1 cellular context compared by ENCODE assay signal in the genomic region with DNA sequence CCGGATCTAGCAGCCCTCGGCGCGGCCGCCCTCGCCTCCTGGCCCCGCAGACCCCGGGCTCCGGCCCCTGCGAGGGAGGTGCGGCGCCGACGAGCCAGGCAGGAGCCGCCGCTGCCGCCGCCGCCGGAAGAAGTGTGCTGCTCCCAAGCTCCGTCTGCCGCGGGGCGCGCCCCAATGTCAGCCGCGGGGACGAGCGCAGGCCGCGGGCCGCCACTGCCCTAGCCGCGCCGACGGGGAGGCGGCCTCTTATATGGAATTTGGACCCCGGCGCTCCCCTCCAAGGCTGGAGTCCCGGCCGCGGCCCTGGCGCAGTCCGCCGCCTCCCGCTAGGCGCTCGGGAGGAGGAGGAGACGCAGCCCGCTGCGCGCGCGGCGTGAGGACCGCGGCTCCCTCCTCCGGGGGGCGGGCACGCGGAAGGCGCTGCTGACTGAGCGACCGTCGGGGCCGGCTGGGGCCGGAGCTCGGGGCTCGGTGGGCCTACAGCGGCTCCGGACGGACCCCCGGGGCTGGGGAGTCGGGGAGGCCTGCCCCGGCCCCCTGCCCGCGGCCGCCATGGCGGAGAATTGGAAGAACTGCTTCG.
TF ChIP-seq lines count a peak whose summit lies in the region.

A gene with protein sequence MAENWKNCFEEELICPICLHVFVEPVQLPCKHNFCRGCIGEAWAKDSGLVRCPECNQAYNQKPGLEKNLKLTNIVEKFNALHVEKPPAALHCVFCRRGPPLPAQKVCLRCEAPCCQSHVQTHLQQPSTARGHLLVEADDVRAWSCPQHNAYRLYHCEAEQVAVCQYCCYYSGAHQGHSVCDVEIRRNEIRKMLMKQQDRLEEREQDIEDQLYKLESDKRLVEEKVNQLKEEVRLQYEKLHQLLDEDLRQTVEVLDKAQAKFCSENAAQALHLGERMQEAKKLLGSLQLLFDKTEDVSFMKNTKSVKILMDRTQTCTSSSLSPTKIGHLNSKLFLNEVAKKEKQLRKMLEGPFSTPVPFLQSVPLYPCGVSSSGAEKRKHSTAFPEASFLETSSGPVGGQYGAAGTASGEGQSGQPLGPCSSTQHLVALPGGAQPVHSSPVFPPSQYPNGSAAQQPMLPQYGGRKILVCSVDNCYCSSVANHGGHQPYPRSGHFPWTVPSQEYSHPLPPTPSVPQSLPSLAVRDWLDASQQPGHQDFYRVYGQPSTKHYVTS (plus strand): TSS at position 414 of the 580 bp plus-strand sequence. CDS start 139 bp downstream, at position 553.

TF ChIP-seq in HepG2, 621 proteins besides CTCF, POLR2A, EP300 and RAD21 (continued from another document):
- TF ChIP-seq, protein P1, sequence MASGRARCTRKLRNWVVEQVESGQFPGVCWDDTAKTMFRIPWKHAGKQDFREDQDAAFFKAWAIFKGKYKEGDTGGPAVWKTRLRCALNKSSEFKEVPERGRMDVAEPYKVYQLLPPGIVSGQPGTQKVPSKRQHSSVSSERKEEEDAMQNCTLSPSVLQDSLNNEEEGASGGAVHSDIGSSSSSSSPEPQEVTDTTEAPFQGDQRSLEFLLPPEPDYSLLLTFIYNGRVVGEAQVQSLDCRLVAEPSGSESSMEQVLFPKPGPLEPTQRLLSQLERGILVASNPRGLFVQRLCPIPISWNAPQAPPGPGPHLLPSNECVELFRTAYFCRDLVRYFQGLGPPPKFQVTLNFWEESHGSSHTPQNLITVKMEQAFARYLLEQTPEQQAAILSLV (CRISPR knock-in tag; IDR thresholded peaks at IDR 0.05; ENCODE audit: borderline replicate concordance), result no peak
- TF ChIP-seq AGO2 (optimal IDR thresholded peaks at IDR 0.05; ENCODE audit: low read depth, low read length) (peak; percentile 79), ZNF20 (CRISPR knock-in tag; IDR thresholded peaks at IDR 0.05) (no peak), MYNN (CRISPR knock-in tag; IDR thresholded peaks at IDR 0.05; ENCODE audit: low read depth) (no peak), POLR2AphosphoS5 (IDR thresholded peaks at IDR 0.05; ENCODE audit: low read depth, low read length) (peak; percentile 35; the same call in 1 of the 2 replicates), HNRNPLL (IDR thresholded peaks at IDR 0.05; ENCODE audit: low read depth, low read length, poor library complexity, severe bottlenecking) (peak; percentile 91), HNF4A (CRISPR knock-in tag; IDR thresholded peaks at IDR 0.05) (peak; percentile 52; the same call in 1 of the 2 replicates), RBFOX2 (IDR thresholded peaks at IDR 0.05; ENCODE audit: low read depth, low read length) (peak; percentile 76), RFX3 (CRISPR knock-in tag; IDR thresholded peaks at IDR 0.05) (no peak), ZFY (CRISPR knock-in tag; IDR thresholded peaks at IDR 0.05) (peak; percentile 33; the same call in 1 of the 2 replicates), ZNF768 (CRISPR knock-in tag; IDR thresholded peaks at IDR 0.05) (peak; percentile 44; the same call in 1 of the 2 replicates), MAZ (IDR thresholded peaks at IDR 0.05; ENCODE audit: borderline replicate concordance, low read depth, low read length) (0 out of 2 replicates have a peak, but pooled peaks have one; percentile 15), MAZ (CRISPR knock-in tag; IDR thresholded peaks at IDR 0.05; ENCODE audit: low read depth) (no peak)
- TF ChIP-seq, protein P2, sequence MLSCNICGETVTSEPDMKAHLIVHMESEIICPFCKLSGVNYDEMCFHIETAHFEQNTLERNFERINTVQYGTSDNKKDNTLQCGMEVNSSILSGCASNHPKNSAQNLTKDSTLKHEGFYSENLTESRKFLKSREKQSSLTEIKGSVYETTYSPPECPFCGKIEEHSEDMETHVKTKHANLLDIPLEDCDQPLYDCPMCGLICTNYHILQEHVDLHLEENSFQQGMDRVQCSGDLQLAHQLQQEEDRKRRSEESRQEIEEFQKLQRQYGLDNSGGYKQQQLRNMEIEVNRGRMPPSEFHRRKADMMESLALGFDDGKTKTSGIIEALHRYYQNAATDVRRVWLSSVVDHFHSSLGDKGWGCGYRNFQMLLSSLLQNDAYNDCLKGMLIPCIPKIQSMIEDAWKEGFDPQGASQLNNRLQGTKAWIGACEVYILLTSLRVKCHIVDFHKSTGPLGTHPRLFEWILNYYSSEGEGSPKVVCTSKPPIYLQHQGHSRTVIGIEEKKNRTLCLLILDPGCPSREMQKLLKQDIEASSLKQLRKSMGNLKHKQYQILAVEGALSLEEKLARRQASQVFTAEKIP (CRISPR knock-in tag; IDR thresholded peaks at IDR 0.05; ENCODE audit: borderline replicate concordance), result no peak
- TF ChIP-seq, protein P3, sequence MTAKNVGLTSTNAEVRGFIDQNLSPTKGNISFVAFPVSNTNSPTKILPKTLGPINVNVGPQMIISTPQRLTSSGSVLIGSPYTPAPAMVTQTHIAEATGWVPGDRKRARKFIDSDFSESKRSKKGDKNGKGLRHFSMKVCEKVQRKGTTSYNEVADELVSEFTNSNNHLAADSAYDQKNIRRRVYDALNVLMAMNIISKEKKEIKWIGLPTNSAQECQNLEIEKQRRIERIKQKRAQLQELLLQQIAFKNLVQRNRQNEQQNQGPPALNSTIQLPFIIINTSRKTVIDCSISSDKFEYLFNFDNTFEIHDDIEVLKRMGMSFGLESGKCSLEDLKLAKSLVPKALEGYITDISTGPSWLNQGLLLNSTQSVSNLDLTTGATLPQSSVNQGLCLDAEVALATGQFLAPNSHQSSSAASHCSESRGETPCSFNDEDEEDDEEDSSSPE (CRISPR knock-in tag; IDR thresholded peaks at IDR 0.05), result 0 out of 2 replicates have a peak, but pooled peaks have one; percentile 15
- TF ChIP-seq, protein P4, sequence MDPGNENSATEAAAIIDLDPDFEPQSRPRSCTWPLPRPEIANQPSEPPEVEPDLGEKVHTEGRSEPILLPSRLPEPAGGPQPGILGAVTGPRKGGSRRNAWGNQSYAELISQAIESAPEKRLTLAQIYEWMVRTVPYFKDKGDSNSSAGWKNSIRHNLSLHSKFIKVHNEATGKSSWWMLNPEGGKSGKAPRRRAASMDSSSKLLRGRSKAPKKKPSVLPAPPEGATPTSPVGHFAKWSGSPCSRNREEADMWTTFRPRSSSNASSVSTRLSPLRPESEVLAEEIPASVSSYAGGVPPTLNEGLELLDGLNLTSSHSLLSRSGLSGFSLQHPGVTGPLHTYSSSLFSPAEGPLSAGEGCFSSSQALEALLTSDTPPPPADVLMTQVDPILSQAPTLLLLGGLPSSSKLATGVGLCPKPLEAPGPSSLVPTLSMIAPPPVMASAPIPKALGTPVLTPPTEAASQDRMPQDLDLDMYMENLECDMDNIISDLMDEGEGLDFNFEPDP (CRISPR knock-in tag; conservative IDR thresholded peaks at IDR 0.05), result 0 out of 2 replicates have a peak, but pooled peaks have one; percentile 14
- TF ChIP-seq, protein P5, sequence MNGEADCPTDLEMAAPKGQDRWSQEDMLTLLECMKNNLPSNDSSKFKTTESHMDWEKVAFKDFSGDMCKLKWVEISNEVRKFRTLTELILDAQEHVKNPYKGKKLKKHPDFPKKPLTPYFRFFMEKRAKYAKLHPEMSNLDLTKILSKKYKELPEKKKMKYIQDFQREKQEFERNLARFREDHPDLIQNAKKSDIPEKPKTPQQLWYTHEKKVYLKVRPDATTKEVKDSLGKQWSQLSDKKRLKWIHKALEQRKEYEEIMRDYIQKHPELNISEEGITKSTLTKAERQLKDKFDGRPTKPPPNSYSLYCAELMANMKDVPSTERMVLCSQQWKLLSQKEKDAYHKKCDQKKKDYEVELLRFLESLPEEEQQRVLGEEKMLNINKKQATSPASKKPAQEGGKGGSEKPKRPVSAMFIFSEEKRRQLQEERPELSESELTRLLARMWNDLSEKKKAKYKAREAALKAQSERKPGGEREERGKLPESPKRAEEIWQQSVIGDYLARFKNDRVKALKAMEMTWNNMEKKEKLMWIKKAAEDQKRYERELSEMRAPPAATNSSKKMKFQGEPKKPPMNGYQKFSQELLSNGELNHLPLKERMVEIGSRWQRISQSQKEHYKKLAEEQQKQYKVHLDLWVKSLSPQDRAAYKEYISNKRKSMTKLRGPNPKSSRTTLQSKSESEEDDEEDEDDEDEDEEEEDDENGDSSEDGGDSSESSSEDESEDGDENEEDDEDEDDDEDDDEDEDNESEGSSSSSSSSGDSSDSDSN (CRISPR knock-in tag; IDR thresholded peaks at IDR 0.05), result peak; percentile 66; the same call in 1 of the 2 replicates
